In the genomic region with DNA sequence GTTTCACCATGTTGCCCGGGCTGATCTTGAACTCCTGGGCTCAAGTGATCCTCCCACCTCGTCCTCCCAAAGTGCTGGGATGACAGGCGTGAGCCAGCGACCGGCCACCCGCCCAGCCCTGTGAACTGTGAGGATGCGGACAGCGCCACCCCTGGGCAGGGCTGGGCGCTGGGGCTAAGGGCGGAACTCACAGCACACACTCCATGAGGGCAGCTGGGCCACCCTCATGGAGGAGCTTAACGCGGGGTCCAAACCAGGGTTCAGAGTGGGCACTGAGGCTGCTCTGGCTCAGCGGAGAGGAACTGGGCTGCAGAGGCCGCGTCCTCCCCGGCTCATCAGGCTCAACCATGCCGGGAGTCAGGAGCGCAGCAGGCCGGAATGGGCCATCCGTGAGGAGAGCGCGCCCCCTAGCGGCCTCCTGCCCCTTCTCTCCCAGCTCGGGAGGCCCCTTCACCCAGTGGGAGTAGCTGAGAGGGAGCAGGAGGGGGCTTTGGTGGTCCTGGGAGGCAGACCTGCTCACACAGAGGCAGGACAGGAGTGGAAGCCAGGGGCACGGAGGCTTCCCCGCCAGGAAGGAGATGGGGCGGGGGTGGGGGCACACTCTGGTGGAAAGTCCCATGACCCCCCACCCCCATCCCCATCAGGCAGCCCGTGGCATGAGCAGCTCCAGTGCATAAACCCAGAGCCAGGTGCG, we compare ENCODE assay signal across 1 cellular context.
TF ChIP-seq lines count a peak whose summit lies in the region.

No MANE protein-coding gene starts in this region.

TF ChIP-seq in K562, 482 proteins besides CTCF, POLR2A, EP300 and RAD21 (continues in another document):
- TF ChIP-seq, protein P1, sequence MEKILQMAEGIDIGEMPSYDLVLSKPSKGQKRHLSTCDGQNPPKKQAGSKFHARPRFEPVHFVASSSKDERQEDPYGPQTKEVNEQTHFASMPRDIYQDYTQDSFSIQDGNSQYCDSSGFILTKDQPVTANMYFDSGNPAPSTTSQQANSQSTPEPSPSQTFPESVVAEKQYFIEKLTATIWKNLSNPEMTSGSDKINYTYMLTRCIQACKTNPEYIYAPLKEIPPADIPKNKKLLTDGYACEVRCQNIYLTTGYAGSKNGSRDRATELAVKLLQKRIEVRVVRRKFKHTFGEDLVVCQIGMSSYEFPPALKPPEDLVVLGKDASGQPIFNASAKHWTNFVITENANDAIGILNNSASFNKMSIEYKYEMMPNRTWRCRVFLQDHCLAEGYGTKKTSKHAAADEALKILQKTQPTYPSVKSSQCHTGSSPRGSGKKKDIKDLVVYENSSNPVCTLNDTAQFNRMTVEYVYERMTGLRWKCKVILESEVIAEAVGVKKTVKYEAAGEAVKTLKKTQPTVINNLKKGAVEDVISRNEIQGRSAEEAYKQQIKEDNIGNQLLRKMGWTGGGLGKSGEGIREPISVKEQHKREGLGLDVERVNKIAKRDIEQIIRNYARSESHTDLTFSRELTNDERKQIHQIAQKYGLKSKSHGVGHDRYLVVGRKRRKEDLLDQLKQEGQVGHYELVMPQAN (IDR thresholded peaks at IDR 0.05; ENCODE audit: borderline replicate concordance) = no peak
- TF ChIP-seq PHB2 (IDR thresholded peaks at IDR 0.05; ENCODE audit: low read depth) = no peak
- no peak for TF ChIP-seq NR2C1 (IDR thresholded peaks at IDR 0.05)
- TF ChIP-seq NR2C1 (tag; IDR thresholded peaks at IDR 0.05) = peak; percentile 15; the same call in 1 of the 2 replicates
- TF ChIP-seq, protein P2, sequence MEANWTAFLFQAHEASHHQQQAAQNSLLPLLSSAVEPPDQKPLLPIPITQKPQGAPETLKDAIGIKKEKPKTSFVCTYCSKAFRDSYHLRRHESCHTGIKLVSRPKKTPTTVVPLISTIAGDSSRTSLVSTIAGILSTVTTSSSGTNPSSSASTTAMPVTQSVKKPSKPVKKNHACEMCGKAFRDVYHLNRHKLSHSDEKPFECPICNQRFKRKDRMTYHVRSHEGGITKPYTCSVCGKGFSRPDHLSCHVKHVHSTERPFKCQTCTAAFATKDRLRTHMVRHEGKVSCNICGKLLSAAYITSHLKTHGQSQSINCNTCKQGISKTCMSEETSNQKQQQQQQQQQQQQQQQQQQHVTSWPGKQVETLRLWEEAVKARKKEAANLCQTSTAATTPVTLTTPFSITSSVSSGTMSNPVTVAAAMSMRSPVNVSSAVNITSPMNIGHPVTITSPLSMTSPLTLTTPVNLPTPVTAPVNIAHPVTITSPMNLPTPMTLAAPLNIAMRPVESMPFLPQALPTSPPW (CRISPR knock-in tag; IDR thresholded peaks at IDR 0.05) = peak; percentile 45
- TF ChIP-seq, protein P3, sequence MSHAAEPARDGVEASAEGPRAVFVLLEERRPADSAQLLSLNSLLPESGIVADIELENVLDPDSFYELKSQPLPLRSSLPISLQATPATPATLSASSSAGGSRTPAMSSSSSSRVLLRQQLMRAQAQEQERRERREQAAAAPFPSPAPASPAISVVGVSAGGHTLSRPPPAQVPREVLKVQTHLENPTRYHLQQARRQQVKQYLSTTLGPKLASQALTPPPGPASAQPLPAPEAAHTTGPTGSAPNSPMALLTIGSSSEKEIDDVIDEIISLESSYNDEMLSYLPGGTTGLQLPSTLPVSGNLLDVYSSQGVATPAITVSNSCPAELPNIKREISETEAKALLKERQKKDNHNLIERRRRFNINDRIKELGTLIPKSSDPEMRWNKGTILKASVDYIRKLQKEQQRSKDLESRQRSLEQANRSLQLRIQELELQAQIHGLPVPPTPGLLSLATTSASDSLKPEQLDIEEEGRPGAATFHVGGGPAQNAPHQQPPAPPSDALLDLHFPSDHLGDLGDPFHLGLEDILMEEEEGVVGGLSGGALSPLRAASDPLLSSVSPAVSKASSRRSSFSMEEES (CRISPR knock-in tag; IDR thresholded peaks at IDR 0.05) = no peak
- TF ChIP-seq ZFX (CRISPR knock-in tag; IDR thresholded peaks at IDR 0.05) = peak; percentile 48
- TF ChIP-seq SNIP1 (IDR thresholded peaks at IDR 0.05; ENCODE audit: low read depth) = no peak
- no peak for TF ChIP-seq ETS2 (tag; IDR thresholded peaks at IDR 0.05; ENCODE audit: borderline replicate concordance, poor library complexity, severe bottlenecking)
- TF ChIP-seq, protein P4, sequence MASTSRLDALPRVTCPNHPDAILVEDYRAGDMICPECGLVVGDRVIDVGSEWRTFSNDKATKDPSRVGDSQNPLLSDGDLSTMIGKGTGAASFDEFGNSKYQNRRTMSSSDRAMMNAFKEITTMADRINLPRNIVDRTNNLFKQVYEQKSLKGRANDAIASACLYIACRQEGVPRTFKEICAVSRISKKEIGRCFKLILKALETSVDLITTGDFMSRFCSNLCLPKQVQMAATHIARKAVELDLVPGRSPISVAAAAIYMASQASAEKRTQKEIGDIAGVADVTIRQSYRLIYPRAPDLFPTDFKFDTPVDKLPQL (IDR thresholded peaks at IDR 0.05; ENCODE audit: extremely low read depth, insufficient read length) = no peak
- no peak for TF ChIP-seq E2F1 (CRISPR knock-in tag; IDR thresholded peaks at IDR 0.05)
- TF ChIP-seq CBX3 (IDR thresholded peaks at IDR 0.05; ENCODE audit: borderline replicate concordance in 1 of 2, low read length in 2 of 2) = peak in 1 of 2 experiments; percentile 64; a peak in 2 of 3 replicates
- TF ChIP-seq NR2C2 (CRISPR knock-in tag; IDR thresholded peaks at IDR 0.05) = 0 out of 2 replicates have a peak, but pooled peaks have one; percentile 15
- TF ChIP-seq NR2C2 (tag; IDR thresholded peaks at IDR 0.05) = no peak
- TF ChIP-seq ZBTB40 (IDR thresholded peaks at IDR 0.05) = no peak
- TF ChIP-seq ZBTB40 (CRISPR knock-in tag; IDR thresholded peaks at IDR 0.05) = no peak
- TF ChIP-seq, protein P5, sequence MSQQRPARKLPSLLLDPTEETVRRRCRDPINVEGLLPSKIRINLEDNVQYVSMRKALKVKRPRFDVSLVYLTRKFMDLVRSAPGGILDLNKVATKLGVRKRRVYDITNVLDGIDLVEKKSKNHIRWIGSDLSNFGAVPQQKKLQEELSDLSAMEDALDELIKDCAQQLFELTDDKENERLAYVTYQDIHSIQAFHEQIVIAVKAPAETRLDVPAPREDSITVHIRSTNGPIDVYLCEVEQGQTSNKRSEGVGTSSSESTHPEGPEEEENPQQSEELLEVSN (IDR thresholded peaks at IDR 0.05; ENCODE audit: borderline replicate concordance in 1 of 2, extremely low read depth in 1 of 2, insufficient read depth in 1 of 2, insufficient read length in 1 of 2, low read depth in 1 of 2, low read length in 1 of 2, poor library complexity in 1 of 2, severe bottlenecking in 1 of 2) = peak in 1 of 2 experiments; percentile 27
- peak; percentile 53; the same call in 1 of the 2 replicates for TF ChIP-seq CREB3L1 (IDR thresholded peaks at IDR 0.05; ENCODE audit: borderline replicate concordance, low read depth)
- TF ChIP-seq SMARCA4 (IDR thresholded peaks at IDR 0.05) = peak; percentile 59
- no peak for TF ChIP-seq ZNF561 (CRISPR knock-in tag; conservative IDR thresholded peaks at IDR 0.05)
- TF ChIP-seq EP400 (IDR thresholded peaks at IDR 0.05) = peak; percentile 59
- TF ChIP-seq, protein P6, sequence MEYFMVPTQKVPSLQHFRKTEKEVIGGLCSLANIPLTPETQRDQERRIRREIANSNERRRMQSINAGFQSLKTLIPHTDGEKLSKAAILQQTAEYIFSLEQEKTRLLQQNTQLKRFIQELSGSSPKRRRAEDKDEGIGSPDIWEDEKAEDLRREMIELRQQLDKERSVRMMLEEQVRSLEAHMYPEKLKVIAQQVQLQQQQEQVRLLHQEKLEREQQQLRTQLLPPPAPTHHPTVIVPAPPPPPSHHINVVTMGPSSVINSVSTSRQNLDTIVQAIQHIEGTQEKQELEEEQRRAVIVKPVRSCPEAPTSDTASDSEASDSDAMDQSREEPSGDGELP (CRISPR knock-in tag; IDR thresholded peaks at IDR 0.05; ENCODE audit: borderline replicate concordance) = peak; percentile 85
- TF ChIP-seq TRIM28 (IDR thresholded peaks at IDR 0.05) = peak; percentile 56; the same call in 1 of the 2 replicates
- no peak for TF ChIP-seq ATF3 (IDR thresholded peaks at IDR 0.05)
- TF ChIP-seq ATF3 (CRISPR knock-in tag; conservative IDR thresholded peaks at IDR 0.05) = no peak
- peak; percentile 50; the same call in 1 of the 2 replicates for TF ChIP-seq RBFOX2 (IDR thresholded peaks at IDR 0.05; ENCODE audit: low read depth, low read length)
- TF ChIP-seq RBM22 (IDR thresholded peaks at IDR 0.05; ENCODE audit: low read depth, low read length, poor library complexity, severe bottlenecking) = peak; percentile 45
- TF ChIP-seq, protein P7, sequence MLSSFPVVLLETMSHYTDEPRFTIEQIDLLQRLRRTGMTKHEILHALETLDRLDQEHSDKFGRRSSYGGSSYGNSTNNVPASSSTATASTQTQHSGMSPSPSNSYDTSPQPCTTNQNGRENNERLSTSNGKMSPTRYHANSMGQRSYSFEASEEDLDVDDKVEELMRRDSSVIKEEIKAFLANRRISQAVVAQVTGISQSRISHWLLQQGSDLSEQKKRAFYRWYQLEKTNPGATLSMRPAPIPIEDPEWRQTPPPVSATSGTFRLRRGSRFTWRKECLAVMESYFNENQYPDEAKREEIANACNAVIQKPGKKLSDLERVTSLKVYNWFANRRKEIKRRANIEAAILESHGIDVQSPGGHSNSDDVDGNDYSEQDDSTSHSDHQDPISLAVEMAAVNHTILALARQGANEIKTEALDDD (IDR thresholded peaks at IDR 0.05) = no peak
